Comparison of ENCODE assay signal across 9 cellular contexts in the genomic region with DNA sequence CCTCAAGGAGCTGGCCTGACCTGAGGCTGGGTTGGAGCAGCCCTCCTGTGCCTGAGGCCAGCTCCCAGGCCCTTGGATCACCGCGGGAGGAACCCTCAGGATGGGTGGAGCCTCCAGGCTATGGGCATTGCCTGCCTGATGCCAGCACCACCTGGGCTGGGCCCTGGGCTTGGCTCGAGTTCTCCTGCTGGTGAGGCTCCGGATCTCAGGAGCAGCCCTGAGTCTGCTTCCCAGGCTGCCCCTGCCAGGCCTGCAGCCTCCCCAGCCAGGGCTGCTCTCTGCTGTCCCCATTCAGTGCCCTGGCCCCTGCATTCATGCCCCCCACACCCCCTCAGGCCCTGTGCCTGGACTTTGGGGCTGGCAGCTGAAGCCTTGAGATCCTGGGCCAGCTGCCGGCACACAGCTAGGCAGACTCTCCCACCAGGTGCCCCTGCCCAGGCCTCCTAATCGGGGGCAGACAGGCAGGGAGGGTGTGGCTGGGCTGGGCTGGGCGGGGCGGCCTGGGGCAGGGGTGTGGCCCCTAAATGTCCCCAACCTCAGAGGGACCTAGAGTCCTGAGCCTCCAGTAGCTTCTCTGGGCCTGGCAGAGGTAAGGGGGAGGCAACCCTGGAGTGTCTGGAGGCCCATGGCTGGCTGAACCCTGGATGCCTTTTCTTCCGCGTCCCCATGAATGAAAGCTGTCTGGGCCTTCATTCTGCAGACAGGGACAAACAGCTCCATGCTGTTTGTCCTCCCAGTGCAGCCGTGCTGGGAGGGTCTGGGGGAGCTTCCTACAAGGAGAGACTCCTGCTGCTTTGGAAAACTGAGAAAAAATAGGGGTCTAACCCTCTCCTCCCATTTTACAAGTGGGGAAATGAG. TPM values are rescaled to one million over a fixed set of nuclear protein-coding genes. Genes with fewer than 3 reads are reported as not detected.
A peak's percentile ranks its signal among the peaks of the same experiment; 100 is the strongest.
DNase-seq lines count a peak whose midpoint lies in the region; ATAC-seq lines count a peak whose summit lies in the region.
"Had no signal": no experiment of that assay in that cellular context is flagged by ENCODE, and none has a peak within 500 bp of the region (broad histone marks: within the 10 kb centered on the region; RNA-seq: fewer than 3 reads in every experiment).

No MANE protein-coding gene starts in this region.

- no peaks in the 10 kb centered on the region for H3K27me3 Mint-ChIP-seq in activated CD4-positive, alpha-beta T cell treated with anti-CD3 and anti-CD28 coated beads, Interleukin-2, amount 10 ng/mL, durations not matched to agents 24 days and 14 days
- H3K27me3 Mint-ChIP-seq in activated CD4-positive, alpha-beta memory T cell treated with anti-CD3 and anti-CD28 coated beads, Interleukin-2, amount 10 ng/mL, durations not matched to agents 7 days and 5 days: no peaks in the 10 kb centered on the region
- peaks cover 8 to 19% (median 19%) of the 10 kb centered on the region in 3 donors for H3K27me3 Mint-ChIP-seq in immature natural killer cell (ENCODE audit: low read depth in 3 of 3)

- no peak for ATAC-seq in GM18870 (IDR thresholded peaks at IDR 0.05; ENCODE audit: unreplicated experiment)

- POLR2A ChIA-PET in activated CD4-positive, alpha-beta memory T cell treated with anti-CD3 and anti-CD28 coated beads, Interleukin-2, amount 10 ng/mL, durations not matched to agents 7 days and 5 days (lab: Charles Lee): interaction anchor here (0.8 to 2.0 kb wide), 8 partner anchors 17 to 222 kb away, joined by 3 to 10 read pairs (median 3); a partner anchor contains a TSS

- H3K4me1 Mint-ChIP-seq in activated CD4-positive, alpha-beta T cell treated with anti-CD3 and anti-CD28 coated beads, Interleukin-2, amount 10 ng/mL, durations not matched to agents 24 days and 14 days: peaks cover 24% of the 10 kb centered on the region
- H3K4me1 Mint-ChIP-seq in activated CD4-positive, alpha-beta memory T cell treated with anti-CD3 and anti-CD28 coated beads, Interleukin-2, amount 10 ng/mL, durations not matched to agents 7 days and 5 days: peaks cover 33% of the 10 kb centered on the region
- H3K4me1 Mint-ChIP-seq in immature natural killer cell: peaks cover 31 to 35% of the 10 kb centered on the region in 2 donors

- peak overlapping the region; percentile 76 for H3K27ac ChIP-seq in temporal lobe (ENCODE audit: low read depth, low read length)

- intact Hi-C loops in activated CD4-positive, alpha-beta T cell treated with anti-CD3 and anti-CD28 coated beads, Interleukin-2, amount 10 ng/mL, durations not matched to agents 24 days and 14 days (cut with micrococcal nuclease): loop anchor here (1.0 to 10.0 kb wide), 3 partner anchors 21 to 96 kb away; a partner anchor contains a TSS

- CTCF ChIA-PET in activated CD4-positive, alpha-beta memory T cell treated with anti-CD3 and anti-CD28 coated beads, Interleukin-2, amount 10 ng/mL, durations not matched to agents 7 days and 5 days (lab: Charles Lee): no interaction called here

- DNase-seq in activated CD4-positive, alpha-beta T cell treated with anti-CD3 and anti-CD28 coated beads, Interleukin-2, amount 10 ng/mL, durations not matched to agents 24 days and 14 days: no peak
- DNase-seq in activated CD4-positive, alpha-beta T cell treated with anti-CD3 and anti-CD28 coated beads, Interleukin-2, amount 50 U/mL, for 4 hours: no peak
- DNase-seq in activated CD4-positive, alpha-beta memory T cell treated with anti-CD3 and anti-CD28 coated beads, Interleukin-2, amount 10 ng/mL, durations not matched to agents 7 days and 5 days: no peak
- DNase-seq in immature natural killer cell (no peak), DMS153 (lab: John Stamatoyannopoulos, UW) (no peak), NCI-H146 treated with DMSO at 0.1 percent for 48 hours (lab: John Stamatoyannopoulos, UW; ENCODE audit: unreplicated experiment) (no peak)

- peak overlapping the region; percentile 93 for H3K27ac Mint-ChIP-seq in activated CD4-positive, alpha-beta T cell treated with anti-CD3 and anti-CD28 coated beads, Interleukin-2, amount 10 ng/mL, durations not matched to agents 24 days and 14 days
- H3K27ac Mint-ChIP-seq in activated CD4-positive, alpha-beta memory T cell treated with anti-CD3 and anti-CD28 coated beads, Interleukin-2, amount 10 ng/mL, durations not matched to agents 7 days and 5 days: peak overlapping the region; percentile 82
- H3K27ac Mint-ChIP-seq in immature natural killer cell: peak overlapping the region; percentile 23 to 95 (median 76)

- H3K4me3 Mint-ChIP-seq in activated CD4-positive, alpha-beta T cell treated with anti-CD3 and anti-CD28 coated beads, Interleukin-2, amount 10 ng/mL, durations not matched to agents 24 days and 14 days: peak overlapping the region; percentile 89
- peak overlapping the region; percentile 76 for H3K4me3 Mint-ChIP-seq in activated CD4-positive, alpha-beta memory T cell treated with anti-CD3 and anti-CD28 coated beads, Interleukin-2, amount 10 ng/mL, durations not matched to agents 7 days and 5 days
- peak overlapping the region; percentile 70 to 86 (median 83) for H3K4me3 Mint-ChIP-seq in immature natural killer cell

- no peaks in the 10 kb centered on the region for H3K9me3 Mint-ChIP-seq in activated CD4-positive, alpha-beta T cell treated with anti-CD3 and anti-CD28 coated beads, Interleukin-2, amount 10 ng/mL, durations not matched to agents 24 days and 14 days
- no peaks in the 10 kb centered on the region for H3K9me3 Mint-ChIP-seq in activated CD4-positive, alpha-beta memory T cell treated with anti-CD3 and anti-CD28 coated beads, Interleukin-2, amount 10 ng/mL, durations not matched to agents 7 days and 5 days
- no peaks in the 10 kb centered on the region for H3K9me3 Mint-ChIP-seq in immature natural killer cell

- H3K36me3 Mint-ChIP-seq in activated CD4-positive, alpha-beta T cell treated with anti-CD3 and anti-CD28 coated beads, Interleukin-2, amount 10 ng/mL, durations not matched to agents 24 days and 14 days (ENCODE audit: low read depth): no peaks in the 10 kb centered on the region
- no peaks in the 10 kb centered on the region for H3K36me3 Mint-ChIP-seq in activated CD4-positive, alpha-beta memory T cell treated with anti-CD3 and anti-CD28 coated beads, Interleukin-2, amount 10 ng/mL, durations not matched to agents 7 days and 5 days (ENCODE audit: low read depth)
- H3K36me3 Mint-ChIP-seq in immature natural killer cell: no peaks in the 10 kb centered on the region

RNA-seq across cellular contexts. Expression of a gene that starts 1.1 kb away (rescaled TPM):
- 43.2 and 50.3 TPM in 2 replicates for total RNA-seq in activated CD4-positive, alpha-beta T cell treated with anti-CD3 and anti-CD28 coated beads, Interleukin-2, amount 10 ng/mL, durations not matched to agents 24 days and 14 days
- total RNA-seq in activated CD4-positive, alpha-beta memory T cell treated with anti-CD3 and anti-CD28 coated beads, Interleukin-2, amount 10 ng/mL, durations not matched to agents 7 days and 5 days: 10 to 100 TPM; 33.7 to 35.1 TPM
- 10 to 100 TPM; 10.5 to 17.7 (median 12.6) TPM for polyA plus RNA-seq in immature natural killer cell
- 22.1 TPM for total RNA-seq in temporal lobe

RNA-seq across cellular contexts. Expression of a gene that starts 1.8 kb away (rescaled TPM):
- total RNA-seq in activated CD4-positive, alpha-beta T cell treated with anti-CD3 and anti-CD28 coated beads, Interleukin-2, amount 10 ng/mL, durations not matched to agents 24 days and 14 days: 1.1 TPM in 2 replicates
- total RNA-seq in activated CD4-positive, alpha-beta memory T cell treated with anti-CD3 and anti-CD28 coated beads, Interleukin-2, amount 10 ng/mL, durations not matched to agents 7 days and 5 days: 1 to 10 TPM; 2.3 to 2.6 TPM
- polyA plus RNA-seq in immature natural killer cell: under 1 TPM in 2 of 3 donors, not detected in 1; 0.42 to 0.61 TPM
- total RNA-seq in temporal lobe: 0.25 TPM

RNA-seq across cellular contexts. Expression of a gene that starts 8.4 kb away (rescaled TPM):
- total RNA-seq in activated CD4-positive, alpha-beta T cell treated with anti-CD3 and anti-CD28 coated beads, Interleukin-2, amount 10 ng/mL, durations not matched to agents 24 days and 14 days: not detected in 2 replicates
- total RNA-seq in activated CD4-positive, alpha-beta memory T cell treated with anti-CD3 and anti-CD28 coated beads, Interleukin-2, amount 10 ng/mL, durations not matched to agents 7 days and 5 days: not detected
- not detected for polyA plus RNA-seq in immature natural killer cell
- not detected for total RNA-seq in temporal lobe
- total RNA-seq: T-helper 1 cell treated with Interleukin-12 subunit alpha and Interleukin-12 subunit beta and Interleukin-4 antibody, amounts not matched to agents 30 ng/mL and 1 ng/mL, for 36 hours had no signal

RNA-seq across cellular contexts. Expression of a gene that starts 21.2 kb away (rescaled TPM):
- 12.5 and 16.5 TPM in 2 replicates for total RNA-seq in activated CD4-positive, alpha-beta T cell treated with anti-CD3 and anti-CD28 coated beads, Interleukin-2, amount 10 ng/mL, durations not matched to agents 24 days and 14 days
- total RNA-seq in activated CD4-positive, alpha-beta memory T cell treated with anti-CD3 and anti-CD28 coated beads, Interleukin-2, amount 10 ng/mL, durations not matched to agents 7 days and 5 days: 10 to 100 TPM; 12.2 to 14.2 TPM
- 10 to 100 TPM in 1 of 3 donors, 1 to 10 TPM in 2; 4.6 to 17.5 (median 5.8) TPM for polyA plus RNA-seq in immature natural killer cell
- 20.9 TPM for total RNA-seq in temporal lobe

RNA-seq across cellular contexts. Expression of a gene that starts 41.1 kb away (rescaled TPM):
- 121 and 124 TPM in 2 replicates for total RNA-seq in activated CD4-positive, alpha-beta T cell treated with anti-CD3 and anti-CD28 coated beads, Interleukin-2, amount 10 ng/mL, durations not matched to agents 24 days and 14 days
- total RNA-seq in activated CD4-positive, alpha-beta memory T cell treated with anti-CD3 and anti-CD28 coated beads, Interleukin-2, amount 10 ng/mL, durations not matched to agents 7 days and 5 days: 10 to 100 TPM; 91.7 to 93.4 TPM
- polyA plus RNA-seq in immature natural killer cell: 10 to 100 TPM in 2 of 3 donors, 1 to 10 TPM in 1; 9.2 to 30.7 (median 10.1) TPM
- 9.1 TPM for total RNA-seq in temporal lobe
